1 cellular context compared by ENCODE assay signal in genomic region chr16:53209489-53209888, GRCh38.
TF ChIP-seq lines count a peak whose summit lies in the region.

No MANE protein-coding gene starts in this region.

TF ChIP-seq in SK-N-SH, 30 proteins besides CTCF, POLR2A, EP300 and RAD21 (continued from another document):
- TF ChIP-seq USF1 (IDR thresholded peaks at IDR 0.05; ENCODE audit: borderline replicate concordance, low read depth): no peak
- no peak for TF ChIP-seq NRF1 (IDR thresholded peaks at IDR 0.05; ENCODE audit: low read depth, low read length)
- TF ChIP-seq USF2 (IDR thresholded peaks at IDR 0.05; ENCODE audit: borderline replicate concordance, low read depth, low read length): no peak
